In genomic region chr15:29925227-29926082, GRCh38 we compare ENCODE assay signal across 8 cellular contexts.
DNase-seq lines count a peak whose midpoint lies in the region; ATAC-seq, FAIRE-seq and TF ChIP-seq lines count a peak whose summit lies in the region.

No MANE protein-coding gene starts in this region.

- no peaks in the 10 kb centered on the region for H3K79me2 ChIP-seq in mammary epithelial cell (ENCODE audit: insufficient read depth, low read length)

- peak; percentile 90 for FAIRE-seq in RCC 7860 (lab: Jason Lieb, UNC)
- no peak for FAIRE-seq in kidney (lab: Jason Lieb, UNC)

- H3K27ac ChIP-seq in mammary epithelial cell (ENCODE audit: insufficient read depth, low read depth, low read length) (peak overlapping the region; percentile 76), kidney (ENCODE audit: low read depth in 2 of 2, low read length in 2 of 2) (peak overlapping the region; percentile 5 to 23)

- H3K4me1 ChIP-seq in mammary epithelial cell (ENCODE audit: insufficient read depth, low read length) (peaks cover 42% of the 10 kb centered on the region), kidney (ENCODE audit: control insufficient read depth in 1 of 2, insufficient read depth in 1 of 2, low read depth in 1 of 2, low read length in 2 of 2) (peaks cover 9 to 10% of the 10 kb centered on the region in 2 donors)

- peak; percentile 56 to 62 for TF ChIP-seq CTCF in mammary epithelial cell (conservative IDR thresholded peaks at IDR 0.05 in 1 of 2, IDR thresholded peaks at IDR 0.05 in 1 of 2; ENCODE audit: extremely low read depth in 1 of 2, insufficient read depth in 1 of 2, low read depth in 1 of 2, low read length in 2 of 2)
- TF ChIP-seq CTCF in kidney (IDR thresholded peaks at IDR 0.05; ENCODE audit: borderline replicate concordance, extremely low read depth, insufficient read depth) = peak; percentile 40

- H3K27me3 ChIP-seq in mammary epithelial cell (ENCODE audit: insufficient read depth, low read length) = no peaks in the 10 kb centered on the region

- H3K9ac ChIP-seq in mammary epithelial cell (ENCODE audit: insufficient read depth, low read length) = no peak overlapping the region
- H3K9ac ChIP-seq in kidney (ENCODE audit: low read length in 2 of 2) = no peak overlapping the region

- H3K4me2 ChIP-seq in mammary epithelial cell (ENCODE audit: insufficient read depth, low read depth, low read length) = peak overlapping the region; percentile 53

- peak overlapping the region; percentile 15 for H2AFZ ChIP-seq in mammary epithelial cell (ENCODE audit: low read depth, low read length)

- dilution Hi-C loops in mammary epithelial cell (cut with HindIII; ENCODE audit: low sequenced_read_pairs) = no loop called here

- TSS peak; percentile 89 for BruUV-seq in mammary epithelial cell (replicated peaks; lab: Mats Ljungman, UMichigan)

- ATAC-seq in HG02938 (IDR thresholded peaks at IDR 0.05; ENCODE audit: unreplicated experiment) = no peak
- no peak for ATAC-seq in HG02588 (IDR thresholded peaks at IDR 0.05; ENCODE audit: unreplicated experiment)

- H3K36me3 ChIP-seq in mammary epithelial cell (ENCODE audit: insufficient read depth, low read length) (no peaks in the 10 kb centered on the region), kidney (ENCODE audit: control insufficient read depth in 1 of 2, insufficient read depth in 2 of 2, low read length in 2 of 2) (no peaks in the 10 kb centered on the region)

- intact Hi-C loops in mammary epithelial cell (cut with micrococcal nuclease) = loop anchor here (1.0 to 10.0 kb wide), 3 partner anchors 77 to 109 kb away; partner anchors contain the start of gene TJP1
- intact Hi-C loops in kidney (cut with DNase I) = loop anchor here (10.0 kb wide), 1 partner anchor 171 kb away; no protein-coding TSS in a partner anchor

- H3K4me3 ChIP-seq in mammary epithelial cell (replicated peaks in 1 of 3; ENCODE audit: insufficient read depth in 1 of 3, low read depth in 2 of 3, low read length in 3 of 3) (no peak overlapping the region), kidney (ENCODE audit: low read length in 2 of 2) (no peak overlapping the region)

- no peaks in the 10 kb centered on the region for H4K20me1 ChIP-seq in mammary epithelial cell (ENCODE audit: insufficient read depth, low read length)

- CTCF ChIA-PET in mammary epithelial cell (lab: Charles Lee; ENCODE audit: low non-redundant PET) = interaction anchor here (0.6 to 0.7 kb wide), 3 partner anchors 104 to 157 kb away, joined by 3 to 4 read pairs (median 4); no protein-coding TSS in a partner anchor

- H3K9me3 ChIP-seq in mammary epithelial cell (replicated peaks; ENCODE audit: insufficient read depth, low read length) (no peaks in the 10 kb centered on the region), kidney (ENCODE audit: control insufficient read depth in 1 of 2, low read length in 2 of 2) (no peaks in the 10 kb centered on the region)

- 34% methylated on average over 4 of the region's 5 CpGs for WGBS in mammary epithelial cell (ENCODE audit: low coverage, missing lambda C conversion rate)

- DNase-seq in AG08396 (ENCODE audit: low spot score) (peak; percentile 67), H4 (ENCODE audit: low spot score) (peak; percentile 81), RCC 7860 (ENCODE audit: low spot score) (peak; percentile 92), mammary epithelial cell (peak; percentile 93), kidney (peak; percentile 83)
- DNase-seq in stimulated activated CD4-positive, alpha-beta T cell treated with anti-CD3 and anti-CD28 coated beads, TNF-alpha, amount 100 ng/mL, for 48 hours (ENCODE audit: low read depth in 3 of 3) = peak in 2 of 3 donors; percentile 3 to 12

- in situ Hi-C loops in mammary epithelial cell (cut with MboI; ENCODE audit: low sequenced_read_pairs in 2 of 2) = loop anchor here in 1 of 2 donors (10.0 kb wide), 2 partner anchors 81 to 231 kb away; no protein-coding TSS in a partner anchor

Comparison
In these comparisons a context has a peak if more than half of its experiments do, and no peak if none do; other contexts are left out.
1. DNase-seq: peak in every context shown above with its lines; median percentile 93 in mammary epithelial cell; 92 in RCC 7860; 83 in kidney; 81 in H4; 67 in AG08396; 8 in stimulated activated CD4-positive, alpha-beta T cell treated with anti-CD3 and anti-CD28 coated beads, TNF-alpha, amount 100 ng/mL, for 48 hours.